Comparison of ENCODE assay signal across 9 cellular contexts in the genomic region with DNA sequence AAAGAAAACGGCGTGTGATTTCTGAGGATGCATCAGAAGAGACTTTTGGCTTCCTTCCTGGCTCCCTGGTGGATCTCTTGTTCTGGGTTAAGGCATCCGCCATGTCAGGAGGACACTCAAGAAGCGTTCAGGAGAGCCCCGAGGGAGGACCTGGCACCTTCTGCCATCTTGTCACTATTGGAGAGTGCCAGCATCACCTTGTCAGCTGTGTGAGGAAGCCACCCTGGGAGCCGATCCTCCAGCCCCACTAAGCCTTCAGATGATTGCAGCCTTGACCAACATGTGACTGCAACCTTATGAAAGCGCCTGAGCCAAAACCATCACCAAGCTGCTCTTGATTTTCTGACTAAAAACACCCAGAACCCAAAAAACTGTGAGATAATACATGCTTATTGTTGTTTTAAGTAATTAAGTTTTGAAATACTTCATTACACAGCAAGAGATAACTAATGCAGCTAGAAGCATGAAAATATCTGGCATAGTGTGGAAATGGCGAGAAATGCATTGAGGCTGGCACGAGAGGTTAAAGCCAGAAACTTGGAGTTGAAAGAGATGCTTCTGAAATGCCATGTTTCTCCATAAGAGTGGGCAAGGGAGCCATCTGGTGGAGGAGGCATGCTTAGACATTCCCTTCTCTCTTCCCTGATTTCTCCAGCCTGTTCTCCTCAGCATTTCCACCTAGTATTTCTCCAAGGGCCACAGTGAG. TPM values are rescaled to one million over a fixed set of nuclear protein-coding genes. Genes with fewer than 3 reads are reported as not detected.
DNase-seq lines count a peak whose midpoint lies in the region; ATAC-seq, FAIRE-seq and TF ChIP-seq lines count a peak whose summit lies in the region.
"Had no signal": no experiment of that assay in that cellular context is flagged by ENCODE, and none has a peak within 500 bp of the region (broad histone marks: within the 10 kb centered on the region; RNA-seq: fewer than 3 reads in every experiment).

No MANE protein-coding gene starts in this region.

- H3K9me3 ChIP-seq in breast epithelium (no peaks in the 10 kb centered on the region), kidney (ENCODE audit: control insufficient read depth in 1 of 2, low read length in 2 of 2) (no peaks in the 10 kb centered on the region)

- TF ChIP-seq POLR2A in breast epithelium (IDR thresholded peaks at IDR 0.05), result no peak

- FAIRE-seq in kidney (lab: Jason Lieb, UNC), result peak; percentile 37

- TF ChIP-seq CTCF in breast epithelium (IDR thresholded peaks at IDR 0.05) (peak; percentile 57 to 92 (median 88)), kidney (IDR thresholded peaks at IDR 0.05; ENCODE audit: borderline replicate concordance, extremely low read depth, insufficient read depth) (peak; percentile 86)

- H3K4me1 ChIP-seq in breast epithelium (no peaks in the 10 kb centered on the region), kidney (ENCODE audit: control insufficient read depth in 1 of 2, insufficient read depth in 1 of 2, low read depth in 1 of 2, low read length in 2 of 2) (peaks cover 0 to 1% of the 10 kb centered on the region in 2 donors)

- H3K36me3 ChIP-seq in breast epithelium (no peaks in the 10 kb centered on the region), kidney (ENCODE audit: control insufficient read depth in 1 of 2, insufficient read depth in 2 of 2, low read length in 2 of 2) (no peaks in the 10 kb centered on the region)

- no peak overlapping the region for H3K4me3 ChIP-seq in breast epithelium
- no peak overlapping the region for H3K4me3 ChIP-seq in kidney (ENCODE audit: low read length in 2 of 2)
- H3K4me3 ChIP-seq: BLaER1 treated with 17β-estradiol and CSF1 and Interleukin-3, amounts not matched to agents 10 nM and 100 nM had no signal

- no peak overlapping the region for H3K9ac ChIP-seq in kidney (ENCODE audit: low read length in 2 of 2)
- H3K9ac ChIP-seq: BLaER1 treated with 17β-estradiol and CSF1 and Interleukin-3, amounts not matched to agents 10 nM and 100 nM had no signal

- intact Hi-C loops in breast epithelium (cut with DNase I; ENCODE audit: low total_unique reads) (no loop called here), kidney (cut with DNase I) (no loop called here)

- DNase-seq in NCI-H1436 (lab: John Stamatoyannopoulos, UW) (peak; percentile 57), NCI-H1436 treated with DMSO at 0.1 percent for 48 hours (lab: John Stamatoyannopoulos, UW) (no peak), NCI-H1694 (lab: John Stamatoyannopoulos, UW) (peak; percentile 60), T-helper 22 cell (ENCODE audit: low read depth) (peak; percentile 25), breast epithelium (ENCODE audit: low spot score in 2 of 2) (peak; percentile 62 to 64), kidney (no peak)
- DNase-seq in stimulated activated CD4-positive, alpha-beta T cell treated with anti-CD3 and anti-CD28 coated beads, Interleukin-2, amount 100 ng/mL, for 24 hours, result peak; percentile 54 to 67

- H3K27me3 ChIP-seq in breast epithelium, result no peaks in the 10 kb centered on the region
- H3K27me3 ChIP-seq: BLaER1 treated with 17β-estradiol and CSF1 and Interleukin-3, amounts not matched to agents 10 nM and 100 nM had no signal

- ATAC-seq in GM18502 (IDR thresholded peaks at IDR 0.05; ENCODE audit: poor library complexity, unreplicated experiment), result no peak

- H3K27ac ChIP-seq in breast epithelium, result no peak overlapping the region
- no peak overlapping the region for H3K27ac ChIP-seq in kidney (ENCODE audit: low read depth in 2 of 2, low read length in 2 of 2)
- H3K27ac ChIP-seq: BLaER1 treated with 17β-estradiol and CSF1 and Interleukin-3, amounts not matched to agents 10 nM and 100 nM had no signal

RNA-seq across cellular contexts. Expression of a gene that starts 5.4 kb away (rescaled TPM):
- total RNA-seq in breast epithelium (10 to 100 TPM; 26.9 to 37.6 (median 29.2) TPM), kidney (34.4 TPM)
- 23.3 TPM for polyA plus RNA-seq in kidney (ENCODE audit: insufficient read depth, low read depth, low replicate concordance)

RNA-seq across cellular contexts. Expression of a gene that starts 18.0 kb away (rescaled TPM):
- total RNA-seq in breast epithelium, result 10 to 100 TPM; 13.4 to 19.8 (median 16.2) TPM
- 43.2 TPM for total RNA-seq in kidney
- polyA plus RNA-seq in kidney (ENCODE audit: insufficient read depth, low read depth, low replicate concordance), result 8.3 TPM

RNA-seq across cellular contexts. Expression of a gene that starts 40.3 kb away (rescaled TPM):
- total RNA-seq in breast epithelium (1 to 10 TPM in 1 of 3 donors, under 1 TPM in 2; 0.29 to 1.8 (median 0.33) TPM), kidney (0.31 TPM)
- 0.22 TPM for polyA plus RNA-seq in kidney (ENCODE audit: insufficient read depth, low read depth, low replicate concordance)

RNA-seq across cellular contexts. Expression of a gene that starts 44.5 kb away (rescaled TPM):
- 10 to 100 TPM; 23.9 to 42.4 (median 39.0) TPM for total RNA-seq in breast epithelium
- 10.7 TPM for total RNA-seq in kidney
- 15.5 TPM for polyA plus RNA-seq in kidney (ENCODE audit: insufficient read depth, low read depth, low replicate concordance)

Comparison
In these comparisons a context has a peak if more than half of its experiments do, and no peak if none do; other contexts are left out.
1. DNase-seq: peak in NCI-H1436 (single experiment), NCI-H1694 (single experiment), T-helper 22 cell (single experiment), breast epithelium (2 of 2) and stimulated activated CD4-positive, alpha-beta T cell treated with anti-CD3 and anti-CD28 coated beads, Interleukin-2, amount 100 ng/mL, for 24 hours (2 of 2); none in NCI-H1436 treated with DMSO at 0.1 percent for 48 hours (single experiment) and kidney (single experiment).